ENCODE assay signal across 8 cellular contexts in the genomic region with DNA sequence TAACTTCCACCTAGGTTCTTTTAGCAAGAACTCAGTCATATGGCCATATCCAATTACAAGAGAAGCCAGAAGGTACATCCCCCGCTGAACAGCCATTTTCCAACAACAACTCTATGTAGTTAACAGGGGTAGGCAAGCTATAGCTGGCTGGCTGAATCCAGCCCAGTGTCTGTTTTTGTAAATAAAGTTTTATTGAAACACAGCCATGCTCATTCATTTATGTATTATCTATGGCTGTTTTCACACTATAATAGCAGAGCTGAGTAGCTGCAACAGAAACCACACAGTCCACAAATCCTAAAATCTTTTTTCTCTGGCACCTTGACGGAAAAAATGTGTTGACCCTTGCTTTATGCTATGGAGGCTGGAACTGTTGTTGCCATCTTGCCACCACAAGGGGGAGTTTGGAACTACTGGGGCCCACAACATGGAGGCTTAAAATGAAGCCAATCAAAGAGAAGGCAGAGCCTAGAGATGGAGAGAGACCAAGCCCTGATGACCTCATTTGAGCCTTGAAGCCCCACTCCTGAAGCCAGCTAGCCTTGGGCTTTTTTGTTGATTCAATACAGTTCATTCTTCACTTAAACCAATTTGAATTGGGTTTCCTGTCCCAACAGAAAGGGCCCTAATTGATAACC. TPM values are rescaled to one million over a fixed set of nuclear protein-coding genes. Genes with fewer than 3 reads are reported as not detected.
DNase-seq lines count a peak whose midpoint lies in the region; ATAC-seq, FAIRE-seq and TF ChIP-seq lines count a peak whose summit lies in the region.

No MANE protein-coding gene starts in this region.

- no peak overlapping the region for H3K4me3 ChIP-seq in upper lobe of right lung

- H3K27ac Mint-ChIP-seq in activated CD4-positive, alpha-beta memory T cell treated with anti-CD3 and anti-CD28 coated beads for 36 hours: no peak overlapping the region

- POLR2A ChIA-PET in HEK293T (lab: Yijun Ruan, JAX): no interaction called here
- POLR2A ChIA-PET in activated CD4-positive, alpha-beta memory T cell treated with anti-CD3 and anti-CD28 coated beads for 36 hours (lab: Charles Lee): interaction anchor here (1.0 kb wide), 1 partner anchor 21 kb away, joined by 3 read pairs; no protein-coding TSS in a partner anchor

- TF ChIP-seq CTCF in C4-2B (conservative IDR thresholded peaks at IDR 0.05) (peak; percentile 81), LNCAP (IDR thresholded peaks at IDR 0.05) (peak; percentile 55; the same call in 1 of the 2 replicates), upper lobe of right lung (IDR thresholded peaks at IDR 0.05) (peak; percentile 50)

- no peak for FAIRE-seq in GM12891 (lab: Jason Lieb, UNC)

- no peaks in the 10 kb centered on the region for H3K36me3 ChIP-seq in upper lobe of right lung

- no peak overlapping the region for H3K27ac ChIP-seq in C4-2B
- no peak overlapping the region for H3K27ac ChIP-seq in upper lobe of right lung

- H3K9me3 ChIP-seq in upper lobe of right lung: no peaks in the 10 kb centered on the region

- no peaks in the 10 kb centered on the region for H3K4me1 ChIP-seq in upper lobe of right lung

- peak; percentile 32 for DNase-seq in GM12891 (ENCODE audit: insufficient read length, low spot score)
- peak; percentile 80 for DNase-seq in HEK293T (ENCODE audit: extremely low spot score)
- peak; percentile 46 for DNase-seq in activated CD4-positive, alpha-beta memory T cell treated with anti-CD3 and anti-CD28 coated beads for 36 hours
- DNase-seq in iris pigment epithelial cell (ENCODE audit: low read depth): peak; percentile 57
- DNase-seq in upper lobe of right lung: no peak
- no peak for DNase-seq in NCI-H526 treated with DMSO at 0.1 percent for 48 hours (lab: John Stamatoyannopoulos, UW)

- H3K4me3 Mint-ChIP-seq in activated CD4-positive, alpha-beta memory T cell treated with anti-CD3 and anti-CD28 coated beads for 36 hours: no peak overlapping the region

- no peak for TF ChIP-seq POLR2A in GM12891 (IDR thresholded peaks at IDR 0.05; ENCODE audit: low read depth, low read length)

- H3K9me3 Mint-ChIP-seq in activated CD4-positive, alpha-beta memory T cell treated with anti-CD3 and anti-CD28 coated beads for 36 hours: no peaks in the 10 kb centered on the region

- intact Hi-C loops in activated CD4-positive, alpha-beta memory T cell treated with anti-CD3 and anti-CD28 coated beads for 36 hours (cut with micrococcal nuclease): no loop called here
- intact Hi-C loops in upper lobe of right lung (cut with DNase I): no loop called here

- ATAC-seq in upper lobe of right lung: peak; percentile 80

- no peaks in the 10 kb centered on the region for H3K27me3 ChIP-seq in upper lobe of right lung

- CTCF ChIA-PET in HEK293T (lab: Yijun Ruan, JAX): interaction anchor here (0.9 to 1.4 kb wide), 2 partner anchors 59 to 266 kb away, joined by 3 read pairs; no protein-coding TSS in a partner anchor
- CTCF ChIA-PET in activated CD4-positive, alpha-beta memory T cell treated with anti-CD3 and anti-CD28 coated beads for 36 hours (lab: Charles Lee): interaction anchor here (0.5 to 2.1 kb wide), 9 partner anchors 11 to 214 kb away, joined by 3 to 13 read pairs (median 4); no protein-coding TSS in a partner anchor

- H3K4me1 Mint-ChIP-seq in activated CD4-positive, alpha-beta memory T cell treated with anti-CD3 and anti-CD28 coated beads for 36 hours (ENCODE audit: low read depth): peaks cover 2% of the 10 kb centered on the region

- no peaks in the 10 kb centered on the region for H3K27me3 Mint-ChIP-seq in activated CD4-positive, alpha-beta memory T cell treated with anti-CD3 and anti-CD28 coated beads for 36 hours

- no peaks in the 10 kb centered on the region for H3K36me3 Mint-ChIP-seq in activated CD4-positive, alpha-beta memory T cell treated with anti-CD3 and anti-CD28 coated beads for 36 hours

TF ChIP-seq in GM12891, 5 proteins besides CTCF, POLR2A, EP300 and RAD21:
- no peak for TF ChIP-seq TAF1 (IDR thresholded peaks at IDR 0.05; ENCODE audit: low read depth, low read length)
- no peak for TF ChIP-seq POU2F2 (IDR thresholded peaks at IDR 0.05; ENCODE audit: low read depth, low read length)
- no peak for TF ChIP-seq PAX5 (IDR thresholded peaks at IDR 0.05; ENCODE audit: insufficient read depth, low read length, severe bottlenecking)
- TF ChIP-seq POLR2AphosphoS5 (IDR thresholded peaks at IDR 0.05; ENCODE audit: low read depth, low read length): no peak

TF ChIP-seq in HEK293T, 16 proteins besides CTCF, POLR2A, EP300 and RAD21:
- TF ChIP-seq HDGF (IDR thresholded peaks at IDR 0.05; ENCODE audit: borderline replicate concordance) (no peak), CTBP1 (IDR thresholded peaks at IDR 0.05; ENCODE audit: borderline replicate concordance) (no peak), SUZ12 (IDR thresholded peaks at IDR 0.05) (no peak), FOXA1 (IDR thresholded peaks at IDR 0.05) (no peak), ELF4 (IDR thresholded peaks at IDR 0.05) (no peak), L3MBTL2 (conservative IDR thresholded peaks at IDR 0.05) (no peak), SP1 (IDR thresholded peaks at IDR 0.05) (no peak), TARDBP (IDR thresholded peaks at IDR 0.05) (no peak), NFRKB (IDR thresholded peaks at IDR 0.05) (no peak), LEF1 (IDR thresholded peaks at IDR 0.05; ENCODE audit: borderline replicate concordance) (no peak)

RNA-seq across cellular contexts. Expression of a gene that starts 33.3 kb away (rescaled TPM):
- 40.8 TPM for polyA plus RNA-seq in GM12891 (2012; ENCODE audit: low read depth, missing spikeins)
- 10 to 100 TPM; 66.4 to 66.6 TPM for total RNA-seq in activated CD4-positive, alpha-beta memory T cell treated with anti-CD3 and anti-CD28 coated beads for 36 hours
- total RNA-seq in upper lobe of right lung: 45.2 TPM

RNA-seq across cellular contexts. Expression of a gene that starts 51.2 kb away (rescaled TPM):
- 18.9 TPM for polyA plus RNA-seq in GM12891 (2012; ENCODE audit: low read depth, missing spikeins)
- 10 to 100 TPM; 92.3 to 93.3 TPM for total RNA-seq in activated CD4-positive, alpha-beta memory T cell treated with anti-CD3 and anti-CD28 coated beads for 36 hours
- total RNA-seq in upper lobe of right lung: 57.4 TPM

Comparison
In these comparisons a context has a peak if more than half of its experiments do, and no peak if none do; other contexts are left out.
1. DNase-seq: peak in GM12891 (single experiment), HEK293T (single experiment), activated CD4-positive, alpha-beta memory T cell treated with anti-CD3 and anti-CD28 coated beads for 36 hours (single experiment) and iris pigment epithelial cell (single experiment); none in upper lobe of right lung (single experiment) and NCI-H526 treated with DMSO at 0.1 percent for 48 hours (single experiment).
2. Peak in every context shown above with its lines, with median percentiles within 50 percentile points of each other: CTCF ChIP-seq.